Comparison of ENCODE assay signal across 26 cellular contexts in the genomic region with DNA sequence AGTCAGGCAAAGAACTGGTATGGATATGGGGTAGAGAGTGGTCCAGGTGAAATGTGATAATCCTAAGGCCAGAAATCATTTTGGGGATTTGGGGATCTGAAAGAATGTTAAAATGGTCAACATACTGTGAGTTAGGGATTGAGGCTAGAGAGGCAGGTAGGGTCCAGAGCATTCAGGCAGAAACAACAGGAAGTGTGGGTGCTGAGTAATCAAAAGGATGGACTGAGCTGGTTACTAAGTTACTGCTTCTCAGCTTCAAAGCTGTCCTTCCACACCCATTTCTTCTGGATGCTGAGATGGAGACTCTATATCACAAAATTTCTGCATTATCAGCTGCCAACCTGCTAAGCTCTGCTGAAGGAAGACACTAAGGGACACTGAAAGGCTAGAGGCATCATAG. TPM values are rescaled to one million over a fixed set of nuclear protein-coding genes. Genes with fewer than 3 reads are reported as not detected.
A peak's percentile ranks its signal among the peaks of the same experiment; 100 is the strongest.
DNase-seq lines count a peak whose midpoint lies in the region; ATAC-seq and TF ChIP-seq lines count a peak whose summit lies in the region.
"Had no signal": no experiment of that assay in that cellular context is flagged by ENCODE, and none has a peak within 500 bp of the region (broad histone marks: within the 10 kb centered on the region; RNA-seq: fewer than 3 reads in every experiment).

No MANE protein-coding gene starts in this region.

- peaks cover 15% of the 10 kb centered on the region for H3K9me3 Mint-ChIP-seq in activated naive CD4-positive, alpha-beta T cell treated with anti-CD3 and anti-CD28 coated beads for 36 hours
- H3K9me3 Mint-ChIP-seq in activated naive CD8-positive, alpha-beta T cell treated with anti-CD3 and anti-CD28 coated beads, Interleukin-2, amount 50 U/mL, for 24 hours = peaks cover 28% of the 10 kb centered on the region
- H3K9me3 Mint-ChIP-seq in HFFc6 (no peaks in the 10 kb centered on the region), progenitor cell of endocrine pancreas (ENCODE audit: low read depth) (peaks cover 8% of the 10 kb centered on the region), glutamatergic neuron (ENCODE audit: unreplicated experiment) (peaks cover 2% of the 10 kb centered on the region)

- DNase-seq in activated naive CD4-positive, alpha-beta T cell treated with anti-CD3 and anti-CD28 coated beads for 36 hours = no peak
- no peak for DNase-seq in activated naive CD4-positive, alpha-beta T cell (lab: John Stamatoyannopoulos, UW)
- no peak for DNase-seq in T-helper 17 cell
- no peak for DNase-seq in activated naive CD8-positive, alpha-beta T cell treated with anti-CD3 and anti-CD28 coated beads, Interleukin-2, amount 50 U/mL, for 24 hours
- DNase-seq in renal cortical epithelial cell (ENCODE audit: low read depth) = peak; percentile 38
- DNase-seq in HFFc6 = no peak
- no peak for DNase-seq in progenitor cell of endocrine pancreas (ENCODE audit: low spot score, unreplicated experiment)
- no peak for DNase-seq in glutamatergic neuron
- DNase-seq: activated CD8-positive, alpha-beta memory T cell treated with anti-CD3 and anti-CD28 coated beads for 24 hours; activated effector memory CD4-positive, alpha-beta T cell treated with Interleukin-2 at 50 U/mL for 16 hours; DMS53; GF-D8; NCI-H187; NCI-H226; NCI-H82; nephron progenitor cell; SHP77; SW 1271; thyroid gland had no signal

- TF ChIP-seq CTCF in HFFc6 (IDR thresholded peaks at IDR 0.05) (no peak), progenitor cell of endocrine pancreas (IDR thresholded peaks at IDR 0.05; ENCODE audit: unreplicated experiment) (no peak), glutamatergic neuron (IDR thresholded peaks at IDR 0.05; ENCODE audit: partially characterized antibody, unreplicated experiment) (no peak)

- ATAC-seq in T-helper 17 cell = no peak
- no peak for ATAC-seq in activated naive CD8-positive, alpha-beta T cell treated with anti-CD3 and anti-CD28 coated beads, Interleukin-2, amount 50 U/mL, for 24 hours
- ATAC-seq: esophagus mucosa; gastroesophageal sphincter; GM23338; stimulated activated memory B cell treated with anti-CD40 and anti-IgM and Interleukin-4, amounts not matched to agents 10 μg/mL and 1 μg/mL and 100 μg/mL, for 72 hours had no signal

- H3K36me3 Mint-ChIP-seq in activated naive CD4-positive, alpha-beta T cell treated with anti-CD3 and anti-CD28 coated beads for 36 hours (ENCODE audit: low read depth) = peaks cover 50% of the 10 kb centered on the region
- H3K36me3 Mint-ChIP-seq in T-helper 17 cell (ENCODE audit: low read depth) (peaks cover 2% of the 10 kb centered on the region), HFFc6 (ENCODE audit: low read depth) (no peaks in the 10 kb centered on the region), progenitor cell of endocrine pancreas (ENCODE audit: insufficient read depth) (no peaks in the 10 kb centered on the region), glutamatergic neuron (ENCODE audit: unreplicated experiment) (peaks cover 14% of the 10 kb centered on the region)
- H3K36me3 Mint-ChIP-seq in activated naive CD8-positive, alpha-beta T cell treated with anti-CD3 and anti-CD28 coated beads, Interleukin-2, amount 50 U/mL, for 24 hours (ENCODE audit: low read depth) = peaks cover 45% of the 10 kb centered on the region
- H3K36me3 Mint-ChIP-seq: CD14-positive monocyte; stimulated activated memory B cell treated with anti-CD40 and anti-IgM and Interleukin-4, amounts not matched to agents 10 μg/mL and 1 μg/mL and 100 μg/mL, for 72 hours had no signal

- intact Hi-C loops in activated naive CD4-positive, alpha-beta T cell treated with anti-CD3 and anti-CD28 coated beads for 36 hours (cut with micrococcal nuclease) = no loop called here

- H3K4me3 Mint-ChIP-seq in activated naive CD4-positive, alpha-beta T cell treated with anti-CD3 and anti-CD28 coated beads for 36 hours = no peak overlapping the region
- H3K4me3 Mint-ChIP-seq in T-helper 17 cell (peak overlapping the region; percentile 22), HFFc6 (no peak overlapping the region), progenitor cell of endocrine pancreas (ENCODE audit: low read depth) (no peak overlapping the region), glutamatergic neuron (ENCODE audit: unreplicated experiment) (no peak overlapping the region)
- H3K4me3 Mint-ChIP-seq in activated naive CD8-positive, alpha-beta T cell treated with anti-CD3 and anti-CD28 coated beads, Interleukin-2, amount 50 U/mL, for 24 hours = no peak overlapping the region
- H3K4me3 Mint-ChIP-seq: CD14-positive monocyte; central memory CD8-positive, alpha-beta T cell; GM23338; nephron progenitor cell; stimulated activated memory B cell treated with anti-CD40 and anti-IgM and Interleukin-4, amounts not matched to agents 10 μg/mL and 1 μg/mL and 100 μg/mL, for 72 hours had no signal

- H3K27me3 Mint-ChIP-seq in activated naive CD4-positive, alpha-beta T cell treated with anti-CD3 and anti-CD28 coated beads for 36 hours (ENCODE audit: low read depth) = no peaks in the 10 kb centered on the region
- H3K27me3 Mint-ChIP-seq in T-helper 17 cell (no peaks in the 10 kb centered on the region), HFFc6 (ENCODE audit: insufficient read depth) (peaks cover 2% of the 10 kb centered on the region; the same call in 1 of the 2 replicates), progenitor cell of endocrine pancreas (peaks cover 2% of the 10 kb centered on the region), glutamatergic neuron (ENCODE audit: unreplicated experiment) (peaks cover 2% of the 10 kb centered on the region)
- no peaks in the 10 kb centered on the region for H3K27me3 Mint-ChIP-seq in activated naive CD8-positive, alpha-beta T cell treated with anti-CD3 and anti-CD28 coated beads, Interleukin-2, amount 50 U/mL, for 24 hours
- H3K27me3 Mint-ChIP-seq: central memory CD8-positive, alpha-beta T cell had no signal

- CTCF ChIA-PET in activated naive CD4-positive, alpha-beta T cell treated with anti-CD3 and anti-CD28 coated beads for 36 hours (lab: Charles Lee) = interaction anchor here (1.3 to 1.8 kb wide), 2 partner anchors 29 to 37 kb away, joined by 6 to 9 read pairs; no protein-coding TSS in a partner anchor

- peak overlapping the region; percentile 79 for H3K27ac Mint-ChIP-seq in activated naive CD4-positive, alpha-beta T cell treated with anti-CD3 and anti-CD28 coated beads for 36 hours
- H3K27ac Mint-ChIP-seq in T-helper 17 cell (peak overlapping the region; percentile 66), HFFc6 (no peak overlapping the region), progenitor cell of endocrine pancreas (no peak overlapping the region), glutamatergic neuron (ENCODE audit: unreplicated experiment) (no peak overlapping the region)
- peak overlapping the region; percentile 70 for H3K27ac Mint-ChIP-seq in activated naive CD8-positive, alpha-beta T cell treated with anti-CD3 and anti-CD28 coated beads, Interleukin-2, amount 50 U/mL, for 24 hours
- H3K27ac Mint-ChIP-seq: CD14-positive monocyte; GM23338; nephron progenitor cell; stimulated activated memory B cell treated with anti-CD40 and anti-IgM and Interleukin-4, amounts not matched to agents 10 μg/mL and 1 μg/mL and 100 μg/mL, for 72 hours had no signal

- peaks cover 86% of the 10 kb centered on the region for H3K4me1 Mint-ChIP-seq in activated naive CD4-positive, alpha-beta T cell treated with anti-CD3 and anti-CD28 coated beads for 36 hours (ENCODE audit: low read depth)
- H3K4me1 Mint-ChIP-seq in T-helper 17 cell (peaks cover 39% of the 10 kb centered on the region), HFFc6 (ENCODE audit: low read depth) (no peaks in the 10 kb centered on the region), progenitor cell of endocrine pancreas (ENCODE audit: low read depth) (no peaks in the 10 kb centered on the region), glutamatergic neuron (ENCODE audit: low read depth, unreplicated experiment) (no peaks in the 10 kb centered on the region)
- peaks cover 83% of the 10 kb centered on the region for H3K4me1 Mint-ChIP-seq in activated naive CD8-positive, alpha-beta T cell treated with anti-CD3 and anti-CD28 coated beads, Interleukin-2, amount 50 U/mL, for 24 hours
- H3K4me1 Mint-ChIP-seq: GM23338, nephron progenitor cell had no signal

- no peaks in the 10 kb centered on the region for H3K9me3 ChIP-seq in T-helper 17 cell (ENCODE audit: control insufficient read depth, low read length, poor library complexity, severe bottlenecking)
- H3K9me3 ChIP-seq: ascending aorta, gastroesophageal sphincter, thyroid gland had no signal

RNA-seq across cellular contexts. Expression of a gene that starts 30.6 kb away (rescaled TPM):
- total RNA-seq in activated naive CD4-positive, alpha-beta T cell treated with anti-CD3 and anti-CD28 coated beads for 36 hours = 10 to 100 TPM; 49.5 to 53.0 TPM
- total RNA-seq in T-helper 17 cell (10 to 100 TPM; 66.3 to 70.0 TPM), renal cortical epithelial cell (5.2 and 23.9 TPM in 2 replicates), progenitor cell of endocrine pancreas (5.6 and 6.1 TPM in 2 replicates), glutamatergic neuron (ENCODE audit: unreplicated experiment) (1.3 TPM)
- not detected for total RNA-seq in HFFc6 (2021; fragmentation: NEBNext Ultra II Directional; extraction: Animal tissue kit (Norgen Biotek cat#: 25700))
- total RNA-seq: ascending aorta had no signal

Comparison
In these comparisons a context has a peak if more than half of its experiments do, and no peak if none do; other contexts are left out.
1. H3K27ac Mint-ChIP-seq: peak in activated naive CD4-positive, alpha-beta T cell treated with anti-CD3 and anti-CD28 coated beads for 36 hours (single experiment), T-helper 17 cell (single experiment) and activated naive CD8-positive, alpha-beta T cell treated with anti-CD3 and anti-CD28 coated beads, Interleukin-2, amount 50 U/mL, for 24 hours (single experiment); none in HFFc6 (single experiment), progenitor cell of endocrine pancreas (single experiment) and glutamatergic neuron (single experiment).